In the genomic region with DNA sequence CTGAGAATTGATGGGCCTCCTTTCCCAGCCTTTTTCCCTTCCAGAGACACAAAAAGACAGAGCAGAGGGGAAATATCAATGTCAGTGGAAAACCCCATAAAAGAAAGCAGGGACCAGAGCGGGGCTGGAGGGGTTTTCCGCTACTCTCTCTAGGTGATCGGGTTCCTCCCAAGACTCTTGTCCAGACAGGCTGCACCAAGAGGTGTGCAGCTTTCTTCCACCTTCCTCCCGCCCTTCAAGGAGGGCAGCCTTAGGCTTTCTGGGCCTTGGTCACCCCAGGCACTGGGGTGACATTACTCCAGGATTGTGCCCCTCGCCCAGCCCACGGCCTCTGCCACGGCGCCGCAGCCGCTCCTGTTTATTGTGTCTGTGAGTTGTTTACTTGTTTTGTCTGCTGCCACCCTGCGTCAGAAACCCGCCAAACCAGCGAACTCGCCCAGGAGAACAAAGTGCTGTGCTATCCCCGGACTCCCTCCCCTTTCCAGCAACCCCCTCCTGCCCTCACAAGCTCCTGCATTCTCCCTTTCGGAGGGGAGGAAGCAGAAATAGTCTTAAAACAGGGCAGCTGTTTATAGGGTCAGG, we compare ENCODE assay signal across 13 cellular contexts. TPM values are rescaled to one million over a fixed set of nuclear protein-coding genes. Genes with fewer than 3 reads are reported as not detected.
DNase-seq lines count a peak whose midpoint lies in the region; ATAC-seq and TF ChIP-seq lines count a peak whose summit lies in the region.
"Had no signal": no experiment of that assay in that cellular context is flagged by ENCODE, and none has a peak within 500 bp of the region (broad histone marks: within the 10 kb centered on the region; RNA-seq: fewer than 3 reads in every experiment).

No MANE protein-coding gene starts in this region.

- H3K4me3 ChIP-seq in skeletal muscle cell (ENCODE audit: low read depth, low read length) (peak overlapping the region; percentile 78), vagina (no peak overlapping the region)
- H3K4me3 ChIP-seq: HAP-1 had no signal

- H3K9me3 Mint-ChIP-seq in endothelial cell (ENCODE audit: unreplicated experiment), result no peaks in the 10 kb centered on the region
- no peaks in the 10 kb centered on the region for H3K9me3 Mint-ChIP-seq in HFFc6
- H3K9me3 Mint-ChIP-seq: effector memory CD8-positive, alpha-beta T cell had no signal

- H3K4me3 Mint-ChIP-seq in endothelial cell (ENCODE audit: unreplicated experiment), result no peak overlapping the region
- H3K4me3 Mint-ChIP-seq in HFFc6, result no peak overlapping the region
- H3K4me3 Mint-ChIP-seq: effector memory CD8-positive, alpha-beta T cell had no signal

- no peak overlapping the region for H3K27ac Mint-ChIP-seq in endothelial cell (ENCODE audit: unreplicated experiment)
- no peak overlapping the region for H3K27ac Mint-ChIP-seq in HFFc6
- H3K27ac Mint-ChIP-seq: effector memory CD8-positive, alpha-beta T cell had no signal

- DNase-seq in GM13977 (ENCODE audit: low spot score) (no peak), NCI-H510A treated with DMSO at 0.1 percent for 48 hours (lab: John Stamatoyannopoulos, UW) (peak; percentile 11), endothelial cell (ENCODE audit: low spot score) (peak; percentile 61), skeletal muscle cell (ENCODE audit: low read depth) (no peak), HFFc6 (no peak), vagina (ENCODE audit: extremely low spot score in 2 of 2) (no peak)
- DNase-seq: effector memory CD8-positive, alpha-beta T cell; left colon; NCI-H2171 treated with DMSO at 0.1 percent for 48 hours had no signal

- H3K4me1 Mint-ChIP-seq in endothelial cell (ENCODE audit: unreplicated experiment) (peaks cover 14% of the 10 kb centered on the region), HFFc6 (ENCODE audit: low read depth) (peaks cover 22% of the 10 kb centered on the region)

- H3K27me3 Mint-ChIP-seq in endothelial cell (ENCODE audit: unreplicated experiment), result peaks cover 43% of the 10 kb centered on the region
- H3K27me3 Mint-ChIP-seq in HFFc6 (ENCODE audit: insufficient read depth), result peaks cover 62% of the 10 kb centered on the region

- H3K36me3 ChIP-seq in vagina, result no peaks in the 10 kb centered on the region
- H3K36me3 ChIP-seq: HAP-1 had no signal

- TF ChIP-seq POLR2A in vagina (IDR thresholded peaks at IDR 0.05), result no peak

- intact Hi-C loops in vagina (cut with DNase I), result no loop called here

- H3K27me3 ChIP-seq in vagina, result peaks cover 31% of the 10 kb centered on the region

- H3K36me3 Mint-ChIP-seq in endothelial cell (ENCODE audit: low read depth, unreplicated experiment), result no peaks in the 10 kb centered on the region
- H3K36me3 Mint-ChIP-seq in HFFc6 (ENCODE audit: low read depth), result no peaks in the 10 kb centered on the region

- in situ Hi-C loops in GM13977 (cut with MboI; ENCODE audit: low pct_unique_long_range_greater_than_20kb, low sequenced_read_pairs, unreplicated experiment), result loop anchor here (10.0 to 25.0 kb wide), 2 partner anchors 173 to 341 kb away; a partner anchor contains a TSS

- no peak overlapping the region for H3K27ac ChIP-seq in vagina
- H3K27ac ChIP-seq: HL-60 had no signal

- peaks cover 30% of the 10 kb centered on the region for H3K4me1 ChIP-seq in vagina

- no peaks in the 10 kb centered on the region for H3K9me3 ChIP-seq in vagina
- H3K9me3 ChIP-seq: HAP-1 had no signal

- TF ChIP-seq CTCF in GM13977 (IDR thresholded peaks at IDR 0.05; ENCODE audit: extremely low read depth, insufficient read depth, missing control alignments) (peak; percentile 46), endothelial cell (IDR thresholded peaks at IDR 0.05; ENCODE audit: unreplicated experiment) (no peak), HFFc6 (IDR thresholded peaks at IDR 0.05) (no peak; the same call in 1 of the 2 replicates), vagina (IDR thresholded peaks at IDR 0.05) (no peak)

- no peak for ATAC-seq in GM18519 (IDR thresholded peaks at IDR 0.05; ENCODE audit: low FRiP score, unreplicated experiment)
- no peak for ATAC-seq in HG03097 (IDR thresholded peaks at IDR 0.05; ENCODE audit: low FRiP score, unreplicated experiment)
- ATAC-seq: effector memory CD8-positive, alpha-beta T cell; left colon had no signal

RNA-seq across cellular contexts. Expression of a gene that starts 6.7 kb away (rescaled TPM):
- total RNA-seq in endothelial cell (ENCODE audit: unreplicated experiment), result 0.21 TPM
- 1 to 10 TPM in 5 of 6 experiments, under 1 TPM in 1; 0.12 to 2.1 (median 1.6) TPM for total RNA-seq in HFFc6 (2021; fragmentation: NEBNext Ultra II Directional; extraction: Animal tissue kit (Norgen Biotek cat#: 25700))
- not detected for total RNA-seq in vagina
- total RNA-seq: left colon had no signal

RNA-seq across cellular contexts. Expression of a gene that starts 11.3 kb away (rescaled TPM):
- not detected for total RNA-seq in endothelial cell (ENCODE audit: unreplicated experiment)
- total RNA-seq in HFFc6 (2021; fragmentation: NEBNext Ultra II Directional; extraction: Animal tissue kit (Norgen Biotek cat#: 25700)), result under 1 TPM in 1 of 6 experiments, not detected in 5; 0.13 TPM
- not detected for total RNA-seq in vagina
- total RNA-seq: left colon had no signal

RNA-seq across cellular contexts. Expression of a gene that starts 12.7 kb away (rescaled TPM):
- not detected for total RNA-seq in endothelial cell (ENCODE audit: unreplicated experiment)
- total RNA-seq in HFFc6 (2021; fragmentation: NEBNext Ultra II Directional; extraction: Animal tissue kit (Norgen Biotek cat#: 25700)), result not detected
- not detected for total RNA-seq in vagina
- total RNA-seq: left colon had no signal

RNA-seq across cellular contexts. Expression of a gene that starts 21.6 kb away (rescaled TPM):
- total RNA-seq in endothelial cell (ENCODE audit: unreplicated experiment), result 0.28 TPM
- 1 to 10 TPM in 3 of 6 experiments, under 1 TPM in 3; 0.17 to 1.5 (median 1.1) TPM for total RNA-seq in HFFc6 (2021; fragmentation: NEBNext Ultra II Directional; extraction: Animal tissue kit (Norgen Biotek cat#: 25700))
- total RNA-seq in vagina, result not detected
- total RNA-seq: left colon had no signal

RNA-seq across cellular contexts. Expression of a gene that starts 32.1 kb away (rescaled TPM):
- not detected for total RNA-seq in endothelial cell (ENCODE audit: unreplicated experiment)
- under 1 TPM in 4 of 6 experiments, not detected in 2; 0.35 to 0.73 (median 0.38) TPM for total RNA-seq in HFFc6 (2021; fragmentation: NEBNext Ultra II Directional; extraction: Animal tissue kit (Norgen Biotek cat#: 25700))
- 1.2 TPM for total RNA-seq in vagina

Comparison
In these comparisons a context has a peak if more than half of its experiments do, and no peak if none do; other contexts are left out.
1. DNase-seq: peak in NCI-H510A treated with DMSO at 0.1 percent for 48 hours (single experiment) and endothelial cell (single experiment); none in GM13977 (single experiment), skeletal muscle cell (single experiment), HFFc6 (single experiment) and vagina (0 of 2).